Comparison of ENCODE assay signal across 18 cellular contexts in genomic region chr15:91863621-91864255, GRCh38. TPM values are rescaled to one million over a fixed set of nuclear protein-coding genes. Genes with fewer than 3 reads are reported as not detected.
DNase-seq lines count a peak whose midpoint lies in the region; ATAC-seq and TF ChIP-seq lines count a peak whose summit lies in the region.
"Had no signal": no experiment of that assay in that cellular context is flagged by ENCODE, and none has a peak within 500 bp of the region (broad histone marks: within the 10 kb centered on the region; RNA-seq: fewer than 3 reads in every experiment).

No MANE protein-coding gene starts in this region.

- no peaks in the 10 kb centered on the region for H3K36me3 ChIP-seq in naive thymus-derived CD4-positive, alpha-beta T cell (ENCODE audit: control insufficient read depth in 2 of 3, insufficient read depth in 3 of 3, low read length in 3 of 3)
- H3K36me3 ChIP-seq: neural progenitor cell, WERI-Rb-1 had no signal

- peaks cover 0 to 3% (median 0%) of the 10 kb centered on the region in 5 donors for H3K27me3 Mint-ChIP-seq in naive thymus-derived CD4-positive, alpha-beta T cell

- H3K4me1 Mint-ChIP-seq in naive thymus-derived CD4-positive, alpha-beta T cell = peaks cover 60 to 98% (median 83%) of the 10 kb centered on the region in 7 donors

- TF ChIP-seq CTCF in omental fat pad (IDR thresholded peaks at IDR 0.05) = no peak

- POLR2A ChIA-PET in naive thymus-derived CD4-positive, alpha-beta T cell (lab: Charles Lee) = interaction anchor here (0.6 to 1.7 kb wide), 2 partner anchors 10 to 48 kb away, joined by 3 to 7 read pairs; partner anchors contain the start of gene SLCO3A1

- H3K36me3 Mint-ChIP-seq in naive thymus-derived CD4-positive, alpha-beta T cell = peaks cover 0 to 5% (median 0%) of the 10 kb centered on the region in 5 donors
- H3K36me3 Mint-ChIP-seq: neural progenitor cell had no signal

- H3K4me3 ChIP-seq in naive thymus-derived CD4-positive, alpha-beta T cell (ENCODE audit: low read length) = no peak overlapping the region
- H3K4me3 ChIP-seq: neural progenitor cell had no signal

- peak overlapping the region in 2 of 10 donors; percentile 3 to 32 for H3K4me3 Mint-ChIP-seq in naive thymus-derived CD4-positive, alpha-beta T cell
- H3K4me3 Mint-ChIP-seq: neural progenitor cell had no signal

- no peak for ATAC-seq in naive thymus-derived CD4-positive, alpha-beta T cell
- ATAC-seq in omental fat pad (ENCODE audit: low FRiP score) (no peak), HG02678 (IDR thresholded peaks at IDR 0.05; ENCODE audit: unreplicated experiment) (no peak), GM21360 (IDR thresholded peaks at IDR 0.05; ENCODE audit: unreplicated experiment) (no peak)

- intact Hi-C loops in naive thymus-derived CD4-positive, alpha-beta T cell (cut with micrococcal nuclease) = loop anchor here in 1 of 2 donors (1.0 kb wide), 1 partner anchor 9 kb away; no protein-coding TSS in a partner anchor

- DNase-seq in NCI-H2171 treated with DMSO at 0.1 percent for 48 hours (lab: John Stamatoyannopoulos, UW) (peak; percentile 14), NCI-H2171 (lab: John Stamatoyannopoulos, UW) (no peak), NCI-H1694 (lab: John Stamatoyannopoulos, UW) (peak; percentile 21), cerebellar cortex (ENCODE audit: low spot score) (peak; percentile 69), omental fat pad (ENCODE audit: low spot score) (no peak)
- no peak for DNase-seq in naive thymus-derived CD4-positive, alpha-beta T cell
- DNase-seq: activated CD4-positive, alpha-beta T cell treated with anti-CD3 and anti-CD28 coated beads, Interleukin-2, amount 50 U/mL, for 48 hours; activated gamma-delta T cell; NCI-H1092; NCI-H2029 treated with DMSO at 0.1 percent for 48 hours; NCI-H526 treated with DMSO at 0.1 percent for 48 hours; OCI-M1; stimulated activated CD4-positive, alpha-beta T cell treated with anti-CD3 and anti-CD28 coated beads, Interleukin-4, amount 100 ng/mL, for 24 hours; T-helper 1 cell; WERI-Rb-1 had no signal

- H3K9me3 Mint-ChIP-seq in naive thymus-derived CD4-positive, alpha-beta T cell = no peaks in the 10 kb centered on the region
- H3K9me3 Mint-ChIP-seq: neural progenitor cell had no signal

- CTCF ChIA-PET in naive thymus-derived CD4-positive, alpha-beta T cell (lab: Charles Lee) = interaction anchor here (1.1 to 1.4 kb wide), 2 partner anchors 10 to 14 kb away, joined by 4 to 11 read pairs; no protein-coding TSS in a partner anchor

- no peaks in the 10 kb centered on the region for H3K9me3 ChIP-seq in naive thymus-derived CD4-positive, alpha-beta T cell (ENCODE audit: control insufficient read depth in 2 of 3, low read length in 3 of 3)

- H3K27ac Mint-ChIP-seq in naive thymus-derived CD4-positive, alpha-beta T cell = peak overlapping the region in 5 of 9 donors; percentile 15 to 92 (median 55)
- H3K27ac Mint-ChIP-seq: neural progenitor cell had no signal

- H3K4me1 ChIP-seq in naive thymus-derived CD4-positive, alpha-beta T cell (ENCODE audit: control insufficient read depth in 2 of 2, insufficient read depth in 2 of 2, low read length in 2 of 2) = peaks cover 63 to 76% of the 10 kb centered on the region in 2 donors

- H3K27me3 ChIP-seq in naive thymus-derived CD4-positive, alpha-beta T cell (ENCODE audit: control insufficient read depth in 2 of 2, insufficient read depth in 2 of 2, low read length in 2 of 2) = no peaks in the 10 kb centered on the region
- H3K27me3 ChIP-seq: neural progenitor cell had no signal

- H3K27ac ChIP-seq in naive thymus-derived CD4-positive, alpha-beta T cell (ENCODE audit: low read depth, low read length) = no peak overlapping the region
- H3K27ac ChIP-seq: neural progenitor cell, WERI-Rb-1 had no signal

RNA-seq across cellular contexts. Expression of gene SLCO3A1, which starts 10.2 kb away (rescaled TPM):
- total RNA-seq in naive thymus-derived CD4-positive, alpha-beta T cell = 10 to 100 TPM; 16.9 to 69.1 (median 25.4) TPM
- polyA plus RNA-seq in naive thymus-derived CD4-positive, alpha-beta T cell = 10 to 100 TPM; 15.4 to 24.3 TPM
- total RNA-seq in omental fat pad = 10 to 100 TPM; 12.3 to 21.8 (median 14.8) TPM

Comparison
In these comparisons a context has a peak if more than half of its experiments do, and no peak if none do; other contexts are left out.
1. DNase-seq: peak in NCI-H2171 treated with DMSO at 0.1 percent for 48 hours (single experiment), NCI-H1694 (single experiment) and cerebellar cortex (single experiment); none in NCI-H2171 (single experiment), naive thymus-derived CD4-positive, alpha-beta T cell (0 of 9) and omental fat pad (single experiment).